Comparison of ENCODE assay signal across 1 cellular context in the genomic region with DNA sequence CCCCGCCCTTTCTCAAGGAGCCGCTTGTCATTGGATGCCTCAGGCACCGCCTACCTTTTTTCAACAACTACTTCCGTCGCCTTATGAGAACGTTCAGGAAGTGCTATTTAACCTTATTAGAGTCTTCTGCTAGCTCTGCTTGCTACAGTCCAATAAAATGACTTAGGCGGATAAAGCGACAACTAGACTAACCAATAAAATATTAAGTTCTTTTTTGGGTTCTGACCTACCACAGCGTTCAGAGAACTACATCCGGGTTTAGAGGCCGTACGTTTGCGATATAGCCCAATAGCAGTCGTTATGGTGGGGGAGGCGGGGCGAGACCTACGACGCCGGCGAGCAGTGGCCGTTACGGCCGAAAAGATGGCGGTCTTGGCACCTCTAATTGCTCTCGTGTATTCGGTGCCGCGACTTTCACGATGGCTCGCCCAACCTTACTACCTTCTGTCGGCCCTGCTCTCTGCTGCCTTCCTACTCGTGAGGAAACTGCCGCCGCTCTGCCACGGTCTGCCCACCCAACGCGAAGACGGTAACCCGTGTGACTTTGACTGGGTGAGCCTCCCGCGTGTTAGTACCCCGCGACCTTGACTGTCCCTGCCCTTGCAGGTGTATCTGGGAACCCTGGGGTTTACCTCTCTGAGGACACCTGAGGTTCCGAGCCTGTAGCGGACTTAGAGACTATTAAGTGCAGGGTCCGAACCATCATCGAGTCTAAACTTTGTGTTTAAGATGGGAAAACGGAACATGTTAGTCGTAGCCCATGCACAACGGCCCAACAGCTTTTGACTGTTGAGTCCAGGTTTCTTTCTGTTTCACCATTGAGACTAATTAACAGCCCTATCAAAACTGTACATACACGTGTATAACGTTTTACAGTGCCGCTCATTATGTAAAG.
TF ChIP-seq lines count a peak whose summit lies in the region.

A gene with protein sequence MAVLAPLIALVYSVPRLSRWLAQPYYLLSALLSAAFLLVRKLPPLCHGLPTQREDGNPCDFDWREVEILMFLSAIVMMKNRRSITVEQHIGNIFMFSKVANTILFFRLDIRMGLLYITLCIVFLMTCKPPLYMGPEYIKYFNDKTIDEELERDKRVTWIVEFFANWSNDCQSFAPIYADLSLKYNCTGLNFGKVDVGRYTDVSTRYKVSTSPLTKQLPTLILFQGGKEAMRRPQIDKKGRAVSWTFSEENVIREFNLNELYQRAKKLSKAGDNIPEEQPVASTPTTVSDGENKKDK (plus strand): TSS at position 338 of the 895 bp plus-strand sequence. CDS start 26 bp downstream, at position 364.

TF ChIP-seq in HepG2, 621 proteins besides CTCF, POLR2A, EP300 and RAD21 (continued from another document):
- TF ChIP-seq, protein P1, sequence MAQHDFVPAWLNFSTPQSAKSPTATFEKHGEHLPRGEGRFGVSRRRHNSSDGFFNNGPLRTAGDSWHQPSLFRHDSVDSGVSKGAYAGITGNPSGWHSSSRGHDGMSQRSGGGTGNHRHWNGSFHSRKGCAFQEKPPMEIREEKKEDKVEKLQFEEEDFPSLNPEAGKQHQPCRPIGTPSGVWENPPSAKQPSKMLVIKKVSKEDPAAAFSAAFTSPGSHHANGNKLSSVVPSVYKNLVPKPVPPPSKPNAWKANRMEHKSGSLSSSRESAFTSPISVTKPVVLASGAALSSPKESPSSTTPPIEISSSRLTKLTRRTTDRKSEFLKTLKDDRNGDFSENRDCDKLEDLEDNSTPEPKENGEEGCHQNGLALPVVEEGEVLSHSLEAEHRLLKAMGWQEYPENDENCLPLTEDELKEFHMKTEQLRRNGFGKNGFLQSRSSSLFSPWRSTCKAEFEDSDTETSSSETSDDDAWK (CRISPR knock-in tag; IDR thresholded peaks at IDR 0.05) = no peak
- TF ChIP-seq TEAD3 (CRISPR knock-in tag; optimal IDR thresholded peaks at IDR 0.05; ENCODE audit: borderline replicate concordance) = peak; percentile 20
- TF ChIP-seq NR2F1 (CRISPR knock-in tag; IDR thresholded peaks at IDR 0.05) = no peak
- TF ChIP-seq JDP2 (CRISPR knock-in tag; IDR thresholded peaks at IDR 0.05; ENCODE audit: borderline replicate concordance) = no peak
- TF ChIP-seq, protein P2, sequence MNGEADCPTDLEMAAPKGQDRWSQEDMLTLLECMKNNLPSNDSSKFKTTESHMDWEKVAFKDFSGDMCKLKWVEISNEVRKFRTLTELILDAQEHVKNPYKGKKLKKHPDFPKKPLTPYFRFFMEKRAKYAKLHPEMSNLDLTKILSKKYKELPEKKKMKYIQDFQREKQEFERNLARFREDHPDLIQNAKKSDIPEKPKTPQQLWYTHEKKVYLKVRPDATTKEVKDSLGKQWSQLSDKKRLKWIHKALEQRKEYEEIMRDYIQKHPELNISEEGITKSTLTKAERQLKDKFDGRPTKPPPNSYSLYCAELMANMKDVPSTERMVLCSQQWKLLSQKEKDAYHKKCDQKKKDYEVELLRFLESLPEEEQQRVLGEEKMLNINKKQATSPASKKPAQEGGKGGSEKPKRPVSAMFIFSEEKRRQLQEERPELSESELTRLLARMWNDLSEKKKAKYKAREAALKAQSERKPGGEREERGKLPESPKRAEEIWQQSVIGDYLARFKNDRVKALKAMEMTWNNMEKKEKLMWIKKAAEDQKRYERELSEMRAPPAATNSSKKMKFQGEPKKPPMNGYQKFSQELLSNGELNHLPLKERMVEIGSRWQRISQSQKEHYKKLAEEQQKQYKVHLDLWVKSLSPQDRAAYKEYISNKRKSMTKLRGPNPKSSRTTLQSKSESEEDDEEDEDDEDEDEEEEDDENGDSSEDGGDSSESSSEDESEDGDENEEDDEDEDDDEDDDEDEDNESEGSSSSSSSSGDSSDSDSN (CRISPR knock-in tag; IDR thresholded peaks at IDR 0.05) = peak; percentile 36; the same call in 1 of the 2 replicates
- no peak for TF ChIP-seq HMGA1 (CRISPR knock-in tag; conservative IDR thresholded peaks at IDR 0.05)
- no peak for TF ChIP-seq CAMTA2 (CRISPR knock-in tag; IDR thresholded peaks at IDR 0.05; ENCODE audit: borderline replicate concordance)
- 0 out of 2 replicates have a peak, but pooled peaks have one; percentile 19 for TF ChIP-seq ZNF121 (CRISPR knock-in tag; IDR thresholded peaks at IDR 0.05)
- TF ChIP-seq, protein P3, sequence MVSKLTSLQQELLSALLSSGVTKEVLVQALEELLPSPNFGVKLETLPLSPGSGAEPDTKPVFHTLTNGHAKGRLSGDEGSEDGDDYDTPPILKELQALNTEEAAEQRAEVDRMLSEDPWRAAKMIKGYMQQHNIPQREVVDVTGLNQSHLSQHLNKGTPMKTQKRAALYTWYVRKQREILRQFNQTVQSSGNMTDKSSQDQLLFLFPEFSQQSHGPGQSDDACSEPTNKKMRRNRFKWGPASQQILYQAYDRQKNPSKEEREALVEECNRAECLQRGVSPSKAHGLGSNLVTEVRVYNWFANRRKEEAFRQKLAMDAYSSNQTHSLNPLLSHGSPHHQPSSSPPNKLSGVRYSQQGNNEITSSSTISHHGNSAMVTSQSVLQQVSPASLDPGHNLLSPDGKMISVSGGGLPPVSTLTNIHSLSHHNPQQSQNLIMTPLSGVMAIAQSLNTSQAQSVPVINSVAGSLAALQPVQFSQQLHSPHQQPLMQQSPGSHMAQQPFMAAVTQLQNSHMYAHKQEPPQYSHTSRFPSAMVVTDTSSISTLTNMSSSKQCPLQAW (CRISPR knock-in tag; IDR thresholded peaks at IDR 0.05) = peak; percentile 17; the same call in 1 of the 2 replicates
- peak; percentile 99 for TF ChIP-seq NR2C2 (CRISPR knock-in tag; IDR thresholded peaks at IDR 0.05; ENCODE audit: borderline replicate concordance)
- peak; percentile 94 for TF ChIP-seq SP2 (CRISPR knock-in tag; IDR thresholded peaks at IDR 0.05)
- TF ChIP-seq, protein P4, sequence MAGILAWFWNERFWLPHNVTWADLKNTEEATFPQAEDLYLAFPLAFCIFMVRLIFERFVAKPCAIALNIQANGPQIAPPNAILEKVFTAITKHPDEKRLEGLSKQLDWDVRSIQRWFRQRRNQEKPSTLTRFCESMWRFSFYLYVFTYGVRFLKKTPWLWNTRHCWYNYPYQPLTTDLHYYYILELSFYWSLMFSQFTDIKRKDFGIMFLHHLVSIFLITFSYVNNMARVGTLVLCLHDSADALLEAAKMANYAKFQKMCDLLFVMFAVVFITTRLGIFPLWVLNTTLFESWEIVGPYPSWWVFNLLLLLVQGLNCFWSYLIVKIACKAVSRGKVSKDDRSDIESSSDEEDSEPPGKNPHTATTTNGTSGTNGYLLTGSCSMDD (CRISPR knock-in tag; IDR thresholded peaks at IDR 0.05) = no peak
- TF ChIP-seq, protein P5, sequence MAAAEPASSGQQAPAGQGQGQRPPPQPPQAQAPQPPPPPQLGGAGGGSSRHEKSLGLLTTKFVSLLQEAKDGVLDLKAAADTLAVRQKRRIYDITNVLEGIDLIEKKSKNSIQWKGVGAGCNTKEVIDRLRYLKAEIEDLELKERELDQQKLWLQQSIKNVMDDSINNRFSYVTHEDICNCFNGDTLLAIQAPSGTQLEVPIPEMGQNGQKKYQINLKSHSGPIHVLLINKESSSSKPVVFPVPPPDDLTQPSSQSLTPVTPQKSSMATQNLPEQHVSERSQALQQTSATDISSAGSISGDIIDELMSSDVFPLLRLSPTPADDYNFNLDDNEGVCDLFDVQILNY (CRISPR knock-in tag; conservative IDR thresholded peaks at IDR 0.05) = no peak
- TF ChIP-seq NAIF1 (CRISPR knock-in tag; IDR thresholded peaks at IDR 0.05; ENCODE audit: borderline replicate concordance) = peak; percentile 71; the same call in 1 of the 2 replicates
- peak; percentile 46; the same call in 1 of the 2 replicates for TF ChIP-seq TARDBP (CRISPR knock-in tag; IDR thresholded peaks at IDR 0.05)
- TF ChIP-seq ELF4 (CRISPR knock-in tag; IDR thresholded peaks at IDR 0.05; ENCODE audit: borderline replicate concordance) = peak; percentile 82; the same call in 1 of the 2 replicates
- TF ChIP-seq ZNF17 (CRISPR knock-in tag; IDR thresholded peaks at IDR 0.05) = no peak
- no peak for TF ChIP-seq ZC3H4 (CRISPR knock-in tag; IDR thresholded peaks at IDR 0.05; ENCODE audit: borderline replicate concordance)
- TF ChIP-seq, protein P6, sequence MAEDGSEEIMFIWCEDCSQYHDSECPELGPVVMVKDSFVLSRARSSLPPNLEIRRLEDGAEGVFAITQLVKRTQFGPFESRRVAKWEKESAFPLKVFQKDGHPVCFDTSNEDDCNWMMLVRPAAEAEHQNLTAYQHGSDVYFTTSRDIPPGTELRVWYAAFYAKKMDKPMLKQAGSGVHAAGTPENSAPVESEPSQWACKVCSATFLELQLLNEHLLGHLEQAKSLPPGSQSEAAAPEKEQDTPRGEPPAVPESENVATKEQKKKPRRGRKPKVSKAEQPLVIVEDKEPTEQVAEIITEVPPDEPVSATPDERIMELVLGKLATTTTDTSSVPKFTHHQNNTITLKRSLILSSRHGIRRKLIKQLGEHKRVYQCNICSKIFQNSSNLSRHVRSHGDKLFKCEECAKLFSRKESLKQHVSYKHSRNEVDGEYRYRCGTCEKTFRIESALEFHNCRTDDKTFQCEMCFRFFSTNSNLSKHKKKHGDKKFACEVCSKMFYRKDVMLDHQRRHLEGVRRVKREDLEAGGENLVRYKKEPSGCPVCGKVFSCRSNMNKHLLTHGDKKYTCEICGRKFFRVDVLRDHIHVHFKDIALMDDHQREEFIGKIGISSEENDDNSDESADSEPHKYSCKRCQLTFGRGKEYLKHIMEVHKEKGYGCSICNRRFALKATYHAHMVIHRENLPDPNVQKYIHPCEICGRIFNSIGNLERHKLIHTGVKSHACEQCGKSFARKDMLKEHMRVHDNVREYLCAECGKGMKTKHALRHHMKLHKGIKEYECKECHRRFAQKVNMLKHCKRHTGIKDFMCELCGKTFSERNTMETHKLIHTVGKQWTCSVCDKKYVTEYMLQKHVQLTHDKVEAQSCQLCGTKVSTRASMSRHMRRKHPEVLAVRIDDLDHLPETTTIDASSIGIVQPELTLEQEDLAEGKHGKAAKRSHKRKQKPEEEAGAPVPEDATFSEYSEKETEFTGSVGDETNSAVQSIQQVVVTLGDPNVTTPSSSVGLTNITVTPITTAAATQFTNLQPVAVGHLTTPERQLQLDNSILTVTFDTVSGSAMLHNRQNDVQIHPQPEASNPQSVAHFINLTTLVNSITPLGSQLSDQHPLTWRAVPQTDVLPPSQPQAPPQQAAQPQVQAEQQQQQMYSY (CRISPR knock-in tag; IDR thresholded peaks at IDR 0.05) = no peak
- no peak; the same call in 1 of the 2 replicates for TF ChIP-seq ZNF343 (CRISPR knock-in tag; IDR thresholded peaks at IDR 0.05)
- TF ChIP-seq ZNF44 (CRISPR knock-in tag; IDR thresholded peaks at IDR 0.05) = peak; percentile 85
- no peak for TF ChIP-seq DNMT3B (CRISPR knock-in tag; conservative IDR thresholded peaks at IDR 0.05)
- TF ChIP-seq FOSL2 (CRISPR knock-in tag; IDR thresholded peaks at IDR 0.05) = no peak
- TF ChIP-seq SOX6 (IDR thresholded peaks at IDR 0.05) = no peak
- no peak for TF ChIP-seq SOX6 (CRISPR knock-in tag; IDR thresholded peaks at IDR 0.05)
- peak; percentile 71 for TF ChIP-seq SALL2 (CRISPR knock-in tag; IDR thresholded peaks at IDR 0.05)
- no peak for TF ChIP-seq HMG20A (CRISPR knock-in tag; IDR thresholded peaks at IDR 0.05; ENCODE audit: borderline replicate concordance)
- no peak for TF ChIP-seq ZFYVE20 (CRISPR knock-in tag; IDR thresholded peaks at IDR 0.05; ENCODE audit: borderline replicate concordance, low read depth)
- TF ChIP-seq ZNF546 (CRISPR knock-in tag; conservative IDR thresholded peaks at IDR 0.05) = no peak
- TF ChIP-seq ZNF296 (CRISPR knock-in tag; conservative IDR thresholded peaks at IDR 0.05) = no peak
- TF ChIP-seq HDAC2 (CRISPR knock-in tag; IDR thresholded peaks at IDR 0.05) = no peak
- no peak for TF ChIP-seq ZNF776 (CRISPR knock-in tag; IDR thresholded peaks at IDR 0.05)
- no peak for TF ChIP-seq ZNF331 (CRISPR knock-in tag; IDR thresholded peaks at IDR 0.05)
- TF ChIP-seq, protein P7, sequence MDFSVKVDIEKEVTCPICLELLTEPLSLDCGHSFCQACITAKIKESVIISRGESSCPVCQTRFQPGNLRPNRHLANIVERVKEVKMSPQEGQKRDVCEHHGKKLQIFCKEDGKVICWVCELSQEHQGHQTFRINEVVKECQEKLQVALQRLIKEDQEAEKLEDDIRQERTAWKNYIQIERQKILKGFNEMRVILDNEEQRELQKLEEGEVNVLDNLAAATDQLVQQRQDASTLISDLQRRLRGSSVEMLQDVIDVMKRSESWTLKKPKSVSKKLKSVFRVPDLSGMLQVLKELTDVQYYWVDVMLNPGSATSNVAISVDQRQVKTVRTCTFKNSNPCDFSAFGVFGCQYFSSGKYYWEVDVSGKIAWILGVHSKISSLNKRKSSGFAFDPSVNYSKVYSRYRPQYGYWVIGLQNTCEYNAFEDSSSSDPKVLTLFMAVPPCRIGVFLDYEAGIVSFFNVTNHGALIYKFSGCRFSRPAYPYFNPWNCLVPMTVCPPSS (IDR thresholded peaks at IDR 0.05) = no peak
- peak; percentile 83; the same call in 1 of the 2 replicates for TF ChIP-seq NFE2L1 (CRISPR knock-in tag; IDR thresholded peaks at IDR 0.05; ENCODE audit: borderline replicate concordance)
- TF ChIP-seq SIN3B (IDR thresholded peaks at IDR 0.05; ENCODE audit: low read length) = peak; percentile 90
- peak; percentile 77 for TF ChIP-seq KMT2A (CRISPR knock-in tag; IDR thresholded peaks at IDR 0.05)
- TF ChIP-seq, protein P8, sequence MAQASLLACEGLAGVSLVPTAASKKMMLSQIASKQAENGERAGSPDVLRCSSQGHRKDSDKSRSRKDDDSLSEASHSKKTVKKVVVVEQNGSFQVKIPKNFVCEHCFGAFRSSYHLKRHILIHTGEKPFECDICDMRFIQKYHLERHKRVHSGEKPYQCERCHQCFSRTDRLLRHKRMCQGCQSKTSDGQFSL (CRISPR knock-in tag; IDR thresholded peaks at IDR 0.05) = no peak
- TF ChIP-seq ZNF441 (CRISPR knock-in tag; IDR thresholded peaks at IDR 0.05; ENCODE audit: borderline replicate concordance) = 0 out of 2 replicates have a peak, but pooled peaks have one; percentile 4
- no peak for TF ChIP-seq CHCHD3 (CRISPR knock-in tag; IDR thresholded peaks at IDR 0.05)
- TF ChIP-seq NBN (conservative IDR thresholded peaks at IDR 0.05) = no peak
